ENCODE assay signal across 1 cellular context in genomic region chr19:20661150-20661819, GRCh38.
TF ChIP-seq lines count a peak whose summit lies in the region.

TSS of gene ZNF626 (minus strand) at chr19:20661571. CDS start at chr19:20661446, 125 bp downstream.

TF ChIP-seq in K562, 482 proteins besides CTCF, POLR2A, EP300 and RAD21 (continued from another document and continues in another):
- no peak for TF ChIP-seq REST (CRISPR knock-in tag; IDR thresholded peaks at IDR 0.05; ENCODE audit: low read depth)
- TF ChIP-seq CREB3L1 (IDR thresholded peaks at IDR 0.05; ENCODE audit: borderline replicate concordance, low read depth) = 0 out of 2 replicates have a peak, but pooled peaks have one; percentile 39
- TF ChIP-seq MCM5 (IDR thresholded peaks at IDR 0.05; ENCODE audit: low read depth) = no peak
- no peak for TF ChIP-seq TCF7L2 (IDR thresholded peaks at IDR 0.05; ENCODE audit: low read depth, low read length)
- TF ChIP-seq TOE1 (IDR thresholded peaks at IDR 0.05; ENCODE audit: borderline replicate concordance) = no peak
- TF ChIP-seq TOE1 (CRISPR knock-in tag; IDR thresholded peaks at IDR 0.05; ENCODE audit: borderline replicate concordance, low read depth) = no peak
- no peak for TF ChIP-seq CBFA2T3 (IDR thresholded peaks at IDR 0.05)
- peak; percentile 68 for TF ChIP-seq POLR2B (IDR thresholded peaks at IDR 0.05; ENCODE audit: low read depth, partially characterized antibody)
- no peak for TF ChIP-seq ID3 (CRISPR knock-in tag; IDR thresholded peaks at IDR 0.05)
- no peak for TF ChIP-seq ID3 (tag; IDR thresholded peaks at IDR 0.05)
- TF ChIP-seq ERF (CRISPR knock-in tag; IDR thresholded peaks at IDR 0.05) = no peak
- no peak for TF ChIP-seq NR3C1 (CRISPR knock-in tag; IDR thresholded peaks at IDR 0.05)
- TF ChIP-seq HIVEP1 (CRISPR knock-in tag; IDR thresholded peaks at IDR 0.05) = no peak
- no peak for TF ChIP-seq SREBF1 (IDR thresholded peaks at IDR 0.05; ENCODE audit: borderline replicate concordance, low read depth, low read length)
- peak; percentile 86 for TF ChIP-seq ELF1 (tag; IDR thresholded peaks at IDR 0.05)
- TF ChIP-seq RHOXF2B (CRISPR knock-in tag; conservative IDR thresholded peaks at IDR 0.05) = no peak
- TF ChIP-seq PRPF4 (IDR thresholded peaks at IDR 0.05; ENCODE audit: insufficient read depth, low read depth, low read length, poor library complexity, severe bottlenecking) = no peak
- no peak for TF ChIP-seq ZNF280B (CRISPR knock-in tag; IDR thresholded peaks at IDR 0.05)
- peak; percentile 52; the same call in 1 of the 2 replicates for TF ChIP-seq EP400 (IDR thresholded peaks at IDR 0.05)
- no peak for TF ChIP-seq RFX1 (IDR thresholded peaks at IDR 0.05)
- 0 out of 2 replicates have a peak, but pooled peaks have one; percentile 22 for TF ChIP-seq CBX1 (IDR thresholded peaks at IDR 0.05; ENCODE audit: low read depth)
- no peak for TF ChIP-seq UBTF (IDR thresholded peaks at IDR 0.05; ENCODE audit: borderline replicate concordance in 1 of 2, low read depth in 2 of 2, low read length in 2 of 2)
- no peak for TF ChIP-seq E2F4 (CRISPR knock-in tag; IDR thresholded peaks at IDR 0.05; ENCODE audit: low read depth)
- TF ChIP-seq SP2 (IDR thresholded peaks at IDR 0.05; ENCODE audit: extremely low read depth, low read depth, low read length, poor library complexity, severe bottlenecking) = peak; percentile 45
- TF ChIP-seq GTF2F1 (IDR thresholded peaks at IDR 0.05; ENCODE audit: low read depth, low read length) = no peak
- TF ChIP-seq RUNX1 (IDR thresholded peaks at IDR 0.05; ENCODE audit: low read depth) = no peak
- TF ChIP-seq RBM25 (IDR thresholded peaks at IDR 0.05; ENCODE audit: low read depth, low read length, severe bottlenecking) = peak; percentile 87
- no peak for TF ChIP-seq CHD7 (IDR thresholded peaks at IDR 0.05; ENCODE audit: low read depth, low read length)
- no peak for TF ChIP-seq RAD51 (IDR thresholded peaks at IDR 0.05; ENCODE audit: borderline replicate concordance, low read depth)
- TF ChIP-seq NCOA1 (IDR thresholded peaks at IDR 0.05; ENCODE audit: low read depth) = no peak
- no peak for TF ChIP-seq FOXP1 (CRISPR knock-in tag; IDR thresholded peaks at IDR 0.05)
- TF ChIP-seq BRD9 (IDR thresholded peaks at IDR 0.05; ENCODE audit: low read depth, partially characterized antibody) = no peak
- TF ChIP-seq GABPB1 (CRISPR knock-in tag; IDR thresholded peaks at IDR 0.05) = no peak
- no peak for TF ChIP-seq E2F3 (CRISPR knock-in tag; IDR thresholded peaks at IDR 0.05)
- no peak for TF ChIP-seq ZBTB34 (CRISPR knock-in tag; IDR thresholded peaks at IDR 0.05)
